In the genomic region with DNA sequence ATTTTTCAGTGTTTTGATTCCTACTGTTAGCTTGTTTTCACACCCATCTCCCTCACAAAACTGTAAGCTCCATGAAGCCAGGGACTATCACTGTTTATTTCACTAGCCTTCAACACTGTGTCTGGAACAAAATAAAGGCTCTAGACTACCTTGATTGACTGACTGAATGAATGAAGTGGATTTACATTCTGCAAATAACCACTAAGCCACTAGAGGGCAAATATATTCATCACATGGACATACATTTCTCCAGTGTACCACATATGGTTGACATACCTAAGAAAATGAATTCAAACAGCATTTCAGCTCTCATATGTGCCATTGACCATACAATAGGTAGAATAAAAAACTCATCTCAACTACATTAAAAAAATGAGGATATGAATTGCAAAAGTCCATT, we compare ENCODE assay signal across 9 cellular contexts.
DNase-seq lines count a peak whose midpoint lies in the region; ATAC-seq and TF ChIP-seq lines count a peak whose summit lies in the region.
"Had no signal": no experiment of that assay in that cellular context is flagged by ENCODE, and none has a peak within 500 bp of the region (broad histone marks: within the 10 kb centered on the region; RNA-seq: fewer than 3 reads in every experiment).

No MANE protein-coding gene starts in this region.

- peaks cover 1% of the 10 kb centered on the region for H3K27me3 ChIP-seq in GM06990 (replicated peaks; ENCODE audit: control insufficient read depth, insufficient read depth, low read length)
- peaks cover 0 to under 1% (median 0%) of the 10 kb centered on the region in 3 donors for H3K27me3 ChIP-seq in sigmoid colon

- TF ChIP-seq EP300 in sigmoid colon (IDR thresholded peaks at IDR 0.05) = no peak

- H3K4me3 ChIP-seq in GM06990 (replicated peaks; ENCODE audit: low read depth, low read length) (no peak overlapping the region), sigmoid colon (no peak overlapping the region)
- H3K4me3 ChIP-seq: HAP-1 had no signal

- no peaks in the 10 kb centered on the region for H3K4me1 ChIP-seq in sigmoid colon
- H3K4me1 ChIP-seq: HAP-1 had no signal

- DNase-seq in GM06990 (ENCODE audit: extremely low read depth, insufficient read length) (no peak), SKM-1 treated with dmso at 0.1 percent for 144 hours (lab: John Stamatoyannopoulos, UW; ENCODE audit: unreplicated experiment) (peak; percentile 41), left kidney (ENCODE audit: low read depth, low spot score) (peak; percentile 41), left lobe of liver (ENCODE audit: low spot score) (no peak), sigmoid colon (no peak), Right ventricle myocardium superior (no peak)

- peak; percentile 80 for ATAC-seq in HG03175 (IDR thresholded peaks at IDR 0.05; ENCODE audit: unreplicated experiment)
- ATAC-seq in HG03521 (IDR thresholded peaks at IDR 0.05; ENCODE audit: unreplicated experiment) = no peak
- ATAC-seq in left lobe of liver = no peak
- no peak for ATAC-seq in Right ventricle myocardium superior (ENCODE audit: poor library complexity)

- TF ChIP-seq CTCF in GM06990 (IDR thresholded peaks at IDR 0.05; ENCODE audit: insufficient read depth, low read length, poor library complexity, severe bottlenecking) = peak; percentile 51
- TF ChIP-seq CTCF in sigmoid colon (IDR thresholded peaks at IDR 0.05) = no peak

- intact Hi-C loops in sigmoid colon (cut with DNase I) = no loop called here
- intact Hi-C loops in Right ventricle myocardium superior (cut with DNase I) = loop anchor here (10.0 kb wide), 1 partner anchor 374 kb away; no protein-coding TSS in a partner anchor

- no peak overlapping the region for H3K27ac ChIP-seq in sigmoid colon

- H3K36me3 ChIP-seq in GM06990 (ENCODE audit: control insufficient read depth, insufficient read depth, low read length) (no peaks in the 10 kb centered on the region), sigmoid colon (no peaks in the 10 kb centered on the region)
- H3K36me3 ChIP-seq: HAP-1 had no signal

- H3K9me3 ChIP-seq in sigmoid colon = no peaks in the 10 kb centered on the region
- H3K9me3 ChIP-seq: HAP-1 had no signal

- TF ChIP-seq POLR2A in sigmoid colon (IDR thresholded peaks at IDR 0.05) = no peak

Comparison
In these comparisons a context has a peak if more than half of its experiments do, and no peak if none do; other contexts are left out.
1. DNase-seq: peak in SKM-1 treated with dmso at 0.1 percent for 144 hours (single experiment) and left kidney (single experiment); none in GM06990 (single experiment), left lobe of liver (single experiment), sigmoid colon (single experiment) and Right ventricle myocardium superior (single experiment).